ENCODE assay signal across 8 cellular contexts in genomic region chr10:69179743-69180524, GRCh38. TPM values are rescaled to one million over a fixed set of nuclear protein-coding genes. Genes with fewer than 3 reads are reported as not detected.
DNase-seq lines count a peak whose midpoint lies in the region; ATAC-seq, FAIRE-seq and TF ChIP-seq lines count a peak whose summit lies in the region.

TSS of gene SUPV3L1 (plus strand) at chr10:69180234. CDS start at chr10:69180292, 58 bp downstream.

- TF ChIP-seq POLR2A in GM12892 (IDR thresholded peaks at IDR 0.05; ENCODE audit: low read depth, low read length), result peak; percentile 93
- peak in 3 of 4 donors; percentile 69 to 96 (median 82) for TF ChIP-seq POLR2A in upper lobe of left lung (IDR thresholded peaks at IDR 0.05)

- TF ChIP-seq EP300 in upper lobe of left lung (IDR thresholded peaks at IDR 0.05), result peak in 1 of 4 donors; percentile 61

- H3K4me1 ChIP-seq in heart right ventricle (peaks cover 0 to 36% (median 27%) of the 10 kb centered on the region in 9 donors), upper lobe of left lung (peaks cover 23 to 30% (median 26%) of the 10 kb centered on the region in 4 donors)

- no peaks in the 10 kb centered on the region for H3K9me3 Mint-ChIP-seq in T-helper 1 cell treated with Interleukin-12 subunit alpha and Interleukin-12 subunit beta and Interleukin-4 antibody, amounts not matched to agents 30 μg/mL and 1 μg/mL, for 36 hours

- no peaks in the 10 kb centered on the region for H3K27me3 Mint-ChIP-seq in T-helper 1 cell treated with Interleukin-12 subunit alpha and Interleukin-12 subunit beta and Interleukin-4 antibody, amounts not matched to agents 30 μg/mL and 1 μg/mL, for 36 hours (ENCODE audit: low read depth)

- peak; percentile 76 for ATAC-seq in HG02840 (IDR thresholded peaks at IDR 0.05; ENCODE audit: low FRiP score, unreplicated experiment)
- ATAC-seq in heart right ventricle, result peak; percentile 96 to 99 (median 97)
- peak; percentile 98 for ATAC-seq in upper lobe of left lung (ENCODE audit: low FRiP score in 2 of 2)

- H3K36me3 Mint-ChIP-seq in T-helper 1 cell treated with Interleukin-12 subunit alpha and Interleukin-12 subunit beta and Interleukin-4 antibody, amounts not matched to agents 30 μg/mL and 1 μg/mL, for 36 hours (ENCODE audit: low read depth), result peaks cover 6% of the 10 kb centered on the region

- WGBS in heart right ventricle, 2 donors, result 0 to 1% methylated on average over 44 of the region's 44 CpGs
- WGBS in upper lobe of left lung, 2 donors, result 0 to 1% methylated on average over 25 to 44 of the region's 44 CpGs

- DNase-seq in GM12892 (ENCODE audit: insufficient read length) (peak; percentile 68), NCI-H146 (lab: John Stamatoyannopoulos, UW) (peak; percentile 98), amniotic stem cell (lab: John Stamatoyannopoulos, UW) (peak; percentile 95), heart right ventricle (peak; percentile 86 to 95), posterior cingulate gyrus (peak; percentile 86 to 99 (median 94)), upper lobe of left lung (peak; percentile 96 to 97)

- H3K4me3 Mint-ChIP-seq in T-helper 1 cell treated with Interleukin-12 subunit alpha and Interleukin-12 subunit beta and Interleukin-4 antibody, amounts not matched to agents 30 μg/mL and 1 μg/mL, for 36 hours, result peak within 1 kb of the TSS; percentile 95

- H3K4me3 ChIP-seq in heart right ventricle (peak within 1 kb of the TSS; percentile 60 to 98 (median 85)), upper lobe of left lung (peak within 1 kb of the TSS; percentile 60 to 100 (median 76))

- intact Hi-C loops in heart right ventricle (cut with DNase I) (loop anchor here in 2 of 10 donors (5.0 to 10.0 kb wide), 2 partner anchors 58 to 185 kb away; partner anchors contain the start of gene VPS26A (in 1 of the 2)), posterior cingulate gyrus (cut with DNase I) (loop anchor here (1.0 to 10.0 kb wide), 2 partner anchors 56 to 195 kb away; partner anchors contain the start of genes KIFBP and VPS26A)

- H3K27me3 ChIP-seq in heart right ventricle (no peaks in the 10 kb centered on the region), upper lobe of left lung (no peaks in the 10 kb centered on the region)

- peaks cover 28% of the 10 kb centered on the region for H3K4me1 Mint-ChIP-seq in T-helper 1 cell treated with Interleukin-12 subunit alpha and Interleukin-12 subunit beta and Interleukin-4 antibody, amounts not matched to agents 30 μg/mL and 1 μg/mL, for 36 hours (ENCODE audit: low read depth)

- FAIRE-seq in GM12892 (lab: Jason Lieb, UNC), result peak; percentile 95

- H3K27ac Mint-ChIP-seq in T-helper 1 cell treated with Interleukin-12 subunit alpha and Interleukin-12 subunit beta and Interleukin-4 antibody, amounts not matched to agents 30 μg/mL and 1 μg/mL, for 36 hours, result peak within 1 kb of the TSS; percentile 99

- H3K9me3 ChIP-seq in heart right ventricle (no peaks in the 10 kb centered on the region), upper lobe of left lung (no peaks in the 10 kb centered on the region)

- H3K27ac ChIP-seq in heart right ventricle, result peak within 1 kb of the TSS; percentile 80 to 95 (median 92)
- peak within 1 kb of the TSS; percentile 89 to 94 (median 90) for H3K27ac ChIP-seq in upper lobe of left lung

- TF ChIP-seq CTCF in heart right ventricle (IDR thresholded peaks at IDR 0.05), result no peak
- peak in 2 of 6 experiments; percentile 9 to 26 for TF ChIP-seq CTCF in upper lobe of left lung (IDR thresholded peaks at IDR 0.05)

- H3K36me3 ChIP-seq in heart right ventricle, result peaks cover 0 to 26% (median 0%) of the 10 kb centered on the region in 9 donors
- H3K36me3 ChIP-seq in upper lobe of left lung, result peaks cover 0 to 16% (median 4%) of the 10 kb centered on the region in 4 donors

RNA-seq across cellular contexts. Expression of gene SUPV3L1, which starts in this region (rescaled TPM):
- polyA plus RNA-seq in GM12892 (2012; ENCODE audit: missing spikeins), result 29.7 TPM
- total RNA-seq in heart right ventricle, result 10 to 100 TPM; 32.9 to 49.4 (median 38.0) TPM
- polyA plus RNA-seq in heart right ventricle, result 100 to 1,000 TPM in 1 of 2 donors, 10 to 100 TPM in 1; 23.8 to 139 TPM
- total RNA-seq in upper lobe of left lung, result 10 to 100 TPM; 17.0 to 47.1 (median 21.5) TPM

Comparison
In these comparisons a context has a peak if more than half of its experiments do, and no peak if none do; other contexts are left out.
1. Peak in every context shown above with its lines: DNase-seq, ATAC-seq, H3K4me3 ChIP-seq and H3K27ac ChIP-seq.